Comparison of ENCODE assay signal across 8 cellular contexts in genomic region chr1:118247593-118247992, GRCh38.
DNase-seq lines count a peak whose midpoint lies in the region; ATAC-seq and TF ChIP-seq lines count a peak whose summit lies in the region.

No MANE protein-coding gene starts in this region.

- no peaks in the 10 kb centered on the region for H3K27me3 ChIP-seq in SJCRH30

- intact Hi-C loops in CD14-positive monocyte (cut with micrococcal nuclease): no loop called here

- DNase-seq in DMS153 (lab: John Stamatoyannopoulos, UW) (peak; percentile 51), HPDE6-E6E7 (ENCODE audit: extremely low spot score) (peak; percentile 51), SJCRH30 (peak; percentile 35 to 64), left kidney (ENCODE audit: low read depth, low spot score) (peak; percentile 52), CD14-positive monocyte (ENCODE audit: low spot score) (no peak), HuH-7.5 (ENCODE audit: low spot score) (no peak)

- H3K4me3 ChIP-seq in SJCRH30: no peak overlapping the region

- H3K9me3 ChIP-seq in SJCRH30 (replicated peaks): no peaks in the 10 kb centered on the region

- ATAC-seq in GM19324 (IDR thresholded peaks at IDR 0.05; ENCODE audit: low FRiP score, unreplicated experiment): no peak
- ATAC-seq in HG03520 (IDR thresholded peaks at IDR 0.05; ENCODE audit: unreplicated experiment): no peak

- TF ChIP-seq CTCF in CD14-positive monocyte (IDR thresholded peaks at IDR 0.05): no peak

- peaks cover 61% of the 10 kb centered on the region for H3K4me1 ChIP-seq in SJCRH30

- H3K4me1 Mint-ChIP-seq in CD14-positive monocyte: no peaks in the 10 kb centered on the region

- H3K27ac Mint-ChIP-seq in CD14-positive monocyte: no peak overlapping the region

- no peak overlapping the region for H3K4me3 Mint-ChIP-seq in CD14-positive monocyte

- H3K9me3 Mint-ChIP-seq in CD14-positive monocyte: peaks cover 0 to 2% (median 0%) of the 10 kb centered on the region in 7 donors

- H3K27me3 Mint-ChIP-seq in CD14-positive monocyte (ENCODE audit: low read depth in 3 of 3): peaks cover 1 to 2% (median 2%) of the 10 kb centered on the region in 3 donors

- H3K36me3 Mint-ChIP-seq in CD14-positive monocyte: no peaks in the 10 kb centered on the region

- H3K27ac ChIP-seq in SJCRH30: no peak overlapping the region

- no peaks in the 10 kb centered on the region for H3K36me3 ChIP-seq in SJCRH30

Comparison
In these comparisons a context has a peak if more than half of its experiments do, and no peak if none do; other contexts are left out.
1. DNase-seq: peak in DMS153 (single experiment), HPDE6-E6E7 (single experiment), SJCRH30 (2 of 2) and left kidney (single experiment); none in CD14-positive monocyte (single experiment) and HuH-7.5 (single experiment).